ENCODE assay signal across 11 cellular contexts in genomic region chr1:233905416-233906051, GRCh38. TPM values are rescaled to one million over a fixed set of nuclear protein-coding genes. Genes with fewer than 3 reads are reported as not detected.
DNase-seq lines count a peak whose midpoint lies in the region; ATAC-seq, FAIRE-seq and TF ChIP-seq lines count a peak whose summit lies in the region.
"Had no signal": no experiment of that assay in that cellular context is flagged by ENCODE, and none has a peak within 500 bp of the region (broad histone marks: within the 10 kb centered on the region; RNA-seq: fewer than 3 reads in every experiment).

No MANE protein-coding gene starts in this region.

- ATAC-seq in A549 (peak; percentile 17 to 32), lower lobe of right lung (peak; percentile 10 to 13), GM21447 (IDR thresholded peaks at IDR 0.05; ENCODE audit: unreplicated experiment) (no peak)

- peak overlapping the region; percentile 84 for H3K4me2 ChIP-seq in A549

- no peak for FAIRE-seq in A549 (lab: Jason Lieb, UNC)

- intact Hi-C loops in lower lobe of right lung (cut with DNase I), result no loop called here

- TF ChIP-seq CTCF in A549 (IDR thresholded peaks at IDR 0.05) (no peak), lower lobe of right lung (IDR thresholded peaks at IDR 0.05) (no peak)

- H3K9me3 ChIP-seq in A549 (no peaks in the 10 kb centered on the region), lower lobe of right lung (no peaks in the 10 kb centered on the region)

- WGBS in A549 (ENCODE audit: missing lambda C conversion rate), result 31% methylated on average over 30 of the region's 40 CpGs

- H3K27ac ChIP-seq in A549, result peak overlapping the region; percentile 77 to 94
- H3K27ac ChIP-seq in lower lobe of right lung, result no peak overlapping the region

- CTCF ChIA-PET in A549 (lab: Yijun Ruan, JAX), result interaction anchor here (0.7 to 3.0 kb wide), 29 partner anchors 8 to 554 kb away, joined by 3 to 27 read pairs (median 5); no protein-coding TSS in a partner anchor

- peaks cover 30% of the 10 kb centered on the region for H3K27me3 ChIP-seq in lower lobe of right lung (ENCODE audit: low read depth)

- H3K4me3 ChIP-seq in A549 (peak overlapping the region; percentile 89), lower lobe of right lung (peak overlapping the region; percentile 45)

- POLR2A ChIA-PET in A549 (lab: Yijun Ruan, JAX), result no interaction called here

- no peak for TF ChIP-seq RAD21 in A549 (conservative IDR thresholded peaks at IDR 0.05 in 1 of 2, IDR thresholded peaks at IDR 0.05 in 1 of 2)

- TF ChIP-seq POLR2A in A549 (IDR thresholded peaks at IDR 0.05; ENCODE audit: low read length), result no peak

- no peak for TF ChIP-seq EP300 in A549 (IDR thresholded peaks at IDR 0.05)

- peaks cover 46% of the 10 kb centered on the region for H3K4me1 ChIP-seq in A549
- H3K4me1 ChIP-seq in lower lobe of right lung, result no peaks in the 10 kb centered on the region

- H3K36me3 ChIP-seq in lower lobe of right lung, result no peaks in the 10 kb centered on the region

- DNase-seq in A549 (ENCODE audit: low read depth in 1 of 2, low spot score in 1 of 2) (peak in 1 of 2 experiments; percentile 35), NCI-H2227 treated with DMSO at 0.1 percent for 48 hours (lab: John Stamatoyannopoulos, UW) (peak; percentile 64), ecto neural progenitor cell (ENCODE audit: low spot score) (peak; percentile 62), lower lobe of right lung (no peak), OCI-M1 (lab: John Stamatoyannopoulos, UW) (no peak), NCI-H510A treated with DMSO at 0.1 percent for 48 hours (lab: John Stamatoyannopoulos, UW) (no peak)
- DNase-seq in activated CD4-positive, alpha-beta T cell treated with anti-CD3 and anti-CD28 coated beads, Interleukin-2, amount 50 U/mL, for 48 hours, result no peak
- DNase-seq: NCI-H2081; RPMI8226; stimulated activated naive CD4-positive, alpha-beta T cell treated with Interleukin-2 at 50 U/mL for 16 hours had no signal

TF ChIP-seq in A549, 52 proteins besides CTCF, POLR2A, EP300 and RAD21:
- TF ChIP-seq BCL3 (IDR thresholded peaks at IDR 0.05) (no peak), HOXA7 (CRISPR knock-in tag; IDR thresholded peaks at IDR 0.05) (no peak), ZSCAN20 (CRISPR knock-in tag; IDR thresholded peaks at IDR 0.05) (no peak), JUN (IDR thresholded peaks at IDR 0.05) (no peak)
TF ChIP-seq in A549: peak in this region for 0.

RNA-seq across cellular contexts. Expression of gene SLC35F3, which starts 1.1 kb away (rescaled TPM):
- polyA plus RNA-seq in A549 (2011; rRNA removed) (7.1 and 7.8 TPM in 2 replicates), A549 (2017; fragmentation: RNase III; extraction: RNeasy Plus Mini Kit Qiagen cat#74134 plus additional on column Dnase treatment) (5.5 to 6.1 TPM (median 5.9 TPM) in 3 replicates)
- 5.2 and 6.2 TPM in 2 replicates for polyA plus RNA-seq in A549 (2012; cell fraction: cytosol; rRNA removed)
- 6.9 and 7.2 TPM in 2 replicates for polyA plus RNA-seq in A549 (2012; cell fraction: nucleus; rRNA removed)
- 9.4 and 10.2 TPM in 2 replicates for polyA minus RNA-seq in A549 (2011; rRNA and poly(A)+ RNA removed)
- 0.41 TPM for total RNA-seq in lower lobe of right lung

Comparison
In these comparisons a context has a peak if more than half of its experiments do, and no peak if none do; other contexts are left out.
1. DNase-seq: peak in NCI-H2227 treated with DMSO at 0.1 percent for 48 hours (single experiment) and ecto neural progenitor cell (single experiment); none in lower lobe of right lung (single experiment), activated CD4-positive, alpha-beta T cell treated with anti-CD3 and anti-CD28 coated beads, Interleukin-2, amount 50 U/mL, for 48 hours (0 of 2), OCI-M1 (single experiment) and NCI-H510A treated with DMSO at 0.1 percent for 48 hours (single experiment).